35 cellular contexts compared by ENCODE assay signal in genomic region chr4:178427663-178428062, GRCh38.
"Had no signal": no experiment of that assay in that cellular context is flagged by ENCODE, and none has a peak within 500 bp of the region (broad histone marks: within the 10 kb centered on the region; RNA-seq: fewer than 3 reads in every experiment).

No MANE protein-coding gene starts in this region.

- DNase-seq: activated effector memory CD4-positive, alpha-beta T cell treated with anti-CD3 and anti-CD28 coated beads, Interleukin-2, amount 50 U/mL, for 16 hours; activated effector memory CD4-positive, alpha-beta T cell treated with Interleukin-2 at 50 U/mL for 16 hours; activated gamma-delta T cell; activated gamma-delta T cell treated with Interleukin-2 at 50 U/mL for 16 hours; activated naive CD4-positive, alpha-beta T cell; activated naive CD4-positive, alpha-beta T cell treated with anti-CD3 and anti-CD28 coated beads for 36 hours; activated naive CD4-positive, alpha-beta T cell treated with anti-CD3 and anti-CD28 coated beads, Interleukin-2, amount 10 ng/mL, durations not matched to agents 7 days and 5 days; activated naive CD4-positive, alpha-beta T cell treated with anti-CD3 and anti-CD28 coated beads, Interleukin-2, amount 50 U/mL, for 16 hours; activated naive CD4-positive, alpha-beta T cell treated with Interleukin-2 at 50 U/mL for 16 hours; activated naive CD8-positive, alpha-beta T cell treated with anti-CD3 and anti-CD28 coated beads for 36 hours; activated naive CD8-positive, alpha-beta T cell treated with anti-CD3 and anti-CD28 coated beads, Interleukin-2, amount 10 ng/mL, durations not matched to agents 7 days and 5 days; activated naive CD8-positive, alpha-beta T cell treated with anti-CD3 and anti-CD28 coated beads, Interleukin-2, amount 50 U/mL, for 24 hours; activated T-cell treated with anti-CD3 and anti-CD28 coated beads for 4 hours; activated T-cell treated with anti-CD3 and anti-CD28 coated beads, Interleukin-2, amount 50 U/mL, for 1 hour; activated T-cell treated with anti-CD3 and anti-CD28 coated beads, Interleukin-2, amount 50 U/mL, for 24 hours; activated T-cell treated with anti-CD3 and anti-CD28 coated beads, Interleukin-2, amount 50 U/mL, for 4 hours; activated T-cell treated with anti-CD3 and anti-CD28 coated beads, Interleukin-2, amount 50 U/mL, for 48 hours; activated T-cell treated with anti-CD3 and anti-CD28 coated beads, Interleukin-2, amount 50 U/mL, for 72 hours; adrenal gland; amniotic stem cell; amygdala; anterior cingulate cortex; aorta; body of pancreas; brain microvascular endothelial cell; caudate nucleus; central memory CD4-positive, alpha-beta T cell; cerebellar nuclear complex had no signal

- H3K9me3 ChIP-seq: adrenal gland, ascending aorta, body of pancreas, breast epithelium had no signal

- H3K4me3 ChIP-seq: adrenal gland, ascending aorta, body of pancreas, breast epithelium, cardiac muscle cell had no signal

- H3K4me1 ChIP-seq: adrenal gland, ascending aorta, body of pancreas, breast epithelium had no signal

- H3K27me3 ChIP-seq: adrenal gland, ascending aorta, body of pancreas, brain microvascular endothelial cell, breast epithelium, cardiac muscle cell had no signal

- H3K27ac ChIP-seq: adrenal gland, ascending aorta, body of pancreas, brain microvascular endothelial cell, breast epithelium, cardiac muscle cell had no signal

- ATAC-seq: activated naive CD4-positive, alpha-beta T cell treated with anti-CD3 and anti-CD28 coated beads, Interleukin-2, amount 50 U/mL, for 72 hours; activated naive CD8-positive, alpha-beta T cell treated with anti-CD3 and anti-CD28 coated beads, Interleukin-2, amount 50 U/mL, for 24 hours; activated T-cell treated with anti-CD3 and anti-CD28 coated beads, Interleukin-2, amount 50 U/mL, for 4 hours; activated T-cell treated with anti-CD3 and anti-CD28 coated beads, Interleukin-2, amount 50 U/mL, for 72 hours; activated T-helper 17 cell treated with anti-CD3 and anti-CD28 coated beads, Interleukin-2, amount 50 U/mL, for 72 hours; body of pancreas had no signal

- H3K36me3 ChIP-seq: adrenal gland, ascending aorta, brain microvascular endothelial cell, breast epithelium, cardiac muscle cell had no signal

- FAIRE-seq: astrocyte, bronchial epithelial cell had no signal
